33 cellular contexts compared by ENCODE assay signal in genomic region chr13:76846363-76846762, GRCh38. TPM values are rescaled to one million over a fixed set of nuclear protein-coding genes. Genes with fewer than 3 reads are reported as not detected.
DNase-seq lines count a peak whose midpoint lies in the region; ATAC-seq and TF ChIP-seq lines count a peak whose summit lies in the region.
"Had no signal": no experiment of that assay in that cellular context is flagged by ENCODE, and none has a peak within 500 bp of the region (broad histone marks: within the 10 kb centered on the region; RNA-seq: fewer than 3 reads in every experiment).

No MANE protein-coding gene starts in this region.

- ATAC-seq in HG03159 (IDR thresholded peaks at IDR 0.05; ENCODE audit: unreplicated experiment), result no peak
- ATAC-seq: esophagus mucosa, GM12878, left cardiac atrium had no signal

- WGBS in smooth muscle cell (ENCODE audit: low lambda C conversion rate), result 76% methylated on average over 4 of the region's 4 CpGs

- H3K27me3 ChIP-seq in adipocyte (replicated peaks; ENCODE audit: control insufficient read depth, insufficient read depth, low read length) (no peaks in the 10 kb centered on the region), fibroblast of lung (ENCODE audit: control insufficient read depth, insufficient read depth, low read length) (no peaks in the 10 kb centered on the region), smooth muscle cell (ENCODE audit: low read depth) (no peaks in the 10 kb centered on the region)
- H3K27me3 ChIP-seq: BLaER1 treated with 17β-estradiol and CSF1 and Interleukin-3, amounts not matched to agents 10 nM and 100 nM; SJSA1; spleen; transverse colon had no signal

- peak overlapping the region; percentile 45 for H3K4me2 ChIP-seq in fibroblast of lung (ENCODE audit: extremely low read depth, insufficient read depth, low read length)
- H3K4me2 ChIP-seq in smooth muscle cell, result no peak overlapping the region
- H3K4me2 ChIP-seq: BLaER1 treated with 17β-estradiol and CSF1 and Interleukin-3, amounts not matched to agents 10 nM and 100 nM had no signal

- H4K20me1 ChIP-seq in fibroblast of lung (ENCODE audit: control insufficient read depth, extremely low read depth, insufficient read depth, low read length), result no peaks in the 10 kb centered on the region
- no peaks in the 10 kb centered on the region for H4K20me1 ChIP-seq in smooth muscle cell (ENCODE audit: low read depth)
- H4K20me1 ChIP-seq: BLaER1 treated with 17β-estradiol and CSF1 and Interleukin-3, amounts not matched to agents 10 nM and 100 nM had no signal

- H3K9me3 ChIP-seq in adipocyte (ENCODE audit: control insufficient read depth, low read length), result no peaks in the 10 kb centered on the region
- H3K9me3 ChIP-seq in fibroblast of lung (ENCODE audit: control insufficient read depth, insufficient read depth, low read depth, low read length), result no peaks in the 10 kb centered on the region
- H3K9me3 ChIP-seq in smooth muscle cell (replicated peaks; ENCODE audit: low read depth), result no peaks in the 10 kb centered on the region
- H3K9me3 ChIP-seq: HAP-1, SJSA1, spleen, transverse colon had no signal

- no peak overlapping the region for H3K4me3 Mint-ChIP-seq in activated naive CD4-positive, alpha-beta T cell treated with anti-CD3 and anti-CD28 coated beads, Interleukin-2, amount 10 ng/mL, durations not matched to agents 7 days and 5 days
- H3K4me3 Mint-ChIP-seq: activated B cell treated with CpG ODN at 0.5 μM for 24 hours; activated CD4-positive, alpha-beta T cell treated with anti-CD3 and anti-CD28 coated beads, Interleukin-2, amount 10 ng/mL, durations not matched to agents 7 days and 5 days; activated naive CD8-positive, alpha-beta T cell treated with anti-CD3 and anti-CD28 coated beads for 36 hours; dendritic cell treated with granulocyte-macrophage colony-stimulating factor and Interleukin-4, amounts not matched to agents 40 ng/mL and 50 ng/mL, for 4 days; IgD-negative memory B cell had no signal

- TF ChIP-seq CTCF in fibroblast of lung (conservative IDR thresholded peaks at IDR 0.05 in 1 of 2, IDR thresholded peaks at IDR 0.05 in 1 of 2; ENCODE audit: low read depth in 1 of 2, low read length in 2 of 2) (no peak), smooth muscle cell (IDR thresholded peaks at IDR 0.05; ENCODE audit: borderline replicate concordance, insufficient read depth, poor library complexity, severe bottlenecking) (no peak)

- H3K79me2 ChIP-seq in fibroblast of lung (ENCODE audit: control insufficient read depth, insufficient read depth, low read length), result no peaks in the 10 kb centered on the region
- H3K79me2 ChIP-seq in smooth muscle cell (ENCODE audit: low read depth), result no peaks in the 10 kb centered on the region
- H3K79me2 ChIP-seq: parathyroid adenoma had no signal

- CTCF ChIA-PET in activated naive CD4-positive, alpha-beta T cell treated with anti-CD3 and anti-CD28 coated beads, Interleukin-2, amount 10 ng/mL, durations not matched to agents 7 days and 5 days (lab: Charles Lee), result no interaction called here

- no peaks in the 10 kb centered on the region for H3F3A ChIP-seq in smooth muscle cell (ENCODE audit: low read depth)

- DNase-seq in HCEC 1CT (peak; percentile 13), adipocyte (ENCODE audit: low read depth) (no peak), fibroblast of lung (ENCODE audit: low read depth in 2 of 2) (no peak), smooth muscle cell (lab: John Stamatoyannopoulos, UW; ENCODE audit: unreplicated experiment) (no peak), OCI-M1 (lab: John Stamatoyannopoulos, UW) (no peak)
- DNase-seq in stimulated activated CD4-positive, alpha-beta T cell treated with anti-CD3 and anti-CD28 coated beads, Interleukin-15, amount 100 ng/mL, for 24 hours, result no peak
- no peak for DNase-seq in activated naive CD4-positive, alpha-beta T cell treated with anti-CD3 and anti-CD28 coated beads, Interleukin-2, amount 10 ng/mL, durations not matched to agents 7 days and 5 days
- DNase-seq: activated B cell treated with CpG ODN at 0.5 μM for 24 hours; activated CD4-positive, alpha-beta T cell treated with anti-CD3 and anti-CD28 coated beads, Interleukin-2, amount 10 ng/mL, durations not matched to agents 7 days and 5 days; activated effector memory CD4-positive, alpha-beta T cell treated with Interleukin-2 at 50 U/mL for 16 hours; activated naive CD8-positive, alpha-beta T cell treated with anti-CD3 and anti-CD28 coated beads for 36 hours; caudate nucleus; DMS153; hypothalamus; left cardiac atrium; NCI-H1092; NCI-H1694 treated with DMSO at 0.1 percent for 48 hours; NCI-H446 treated with DMSO at 0.1 percent for 48 hours; NCI-H774; retina; RPMI8226; spleen; stimulated activated CD4-positive, alpha-beta T cell treated with anti-CD3 and anti-CD28 coated beads, Interleukin-2, amount 100 ng/mL, for 48 hours; transverse colon had no signal

- H3K4me1 ChIP-seq in adipocyte (ENCODE audit: control insufficient read depth, insufficient read depth, low read length), result peaks cover 26% of the 10 kb centered on the region
- H3K4me1 ChIP-seq in fibroblast of lung (ENCODE audit: control insufficient read depth, extremely low read depth, insufficient read depth, low read length), result peaks cover 3% of the 10 kb centered on the region
- no peaks in the 10 kb centered on the region for H3K4me1 ChIP-seq in smooth muscle cell (ENCODE audit: low read depth)
- H3K4me1 ChIP-seq: HAP-1, parathyroid adenoma, SJSA1 had no signal

- no peaks in the 10 kb centered on the region for H3K27me3 Mint-ChIP-seq in activated naive CD4-positive, alpha-beta T cell treated with anti-CD3 and anti-CD28 coated beads, Interleukin-2, amount 10 ng/mL, durations not matched to agents 7 days and 5 days
- H3K27me3 Mint-ChIP-seq: dendritic cell treated with granulocyte-macrophage colony-stimulating factor and Interleukin-4, amounts not matched to agents 40 ng/mL and 50 ng/mL, for 4 days had no signal

- no peaks in the 10 kb centered on the region for H3K4me1 Mint-ChIP-seq in activated naive CD4-positive, alpha-beta T cell treated with anti-CD3 and anti-CD28 coated beads, Interleukin-2, amount 10 ng/mL, durations not matched to agents 7 days and 5 days
- H3K4me1 Mint-ChIP-seq: activated B cell treated with CpG ODN at 0.5 μM for 24 hours; activated CD4-positive, alpha-beta T cell treated with anti-CD3 and anti-CD28 coated beads, Interleukin-2, amount 10 ng/mL, durations not matched to agents 7 days and 5 days; activated naive CD8-positive, alpha-beta T cell treated with anti-CD3 and anti-CD28 coated beads for 36 hours; IgD-negative memory B cell had no signal

- peak overlapping the region; percentile 54 for H2AFZ ChIP-seq in fibroblast of lung (ENCODE audit: low read length)
- peak overlapping the region; percentile 54 for H2AFZ ChIP-seq in smooth muscle cell (ENCODE audit: low read depth)
- H2AFZ ChIP-seq: parathyroid adenoma had no signal

- no peak overlapping the region for H3K27ac ChIP-seq in fibroblast of lung (ENCODE audit: insufficient read depth, low read length)
- no peak overlapping the region for H3K27ac ChIP-seq in smooth muscle cell (ENCODE audit: low read depth)
- H3K27ac ChIP-seq: BLaER1 treated with 17β-estradiol and CSF1 and Interleukin-3, amounts not matched to agents 10 nM and 100 nM; parathyroid adenoma; SJSA1; spleen; transverse colon had no signal

- H3K9ac ChIP-seq in adipocyte (ENCODE audit: low read length) (peak overlapping the region; percentile 64), fibroblast of lung (ENCODE audit: insufficient read depth, low read length) (no peak overlapping the region), smooth muscle cell (ENCODE audit: low read depth) (no peak overlapping the region)
- H3K9ac ChIP-seq: BLaER1 treated with 17β-estradiol and CSF1 and Interleukin-3, amounts not matched to agents 10 nM and 100 nM; parathyroid adenoma had no signal

- no peak overlapping the region for H3K27ac Mint-ChIP-seq in activated naive CD4-positive, alpha-beta T cell treated with anti-CD3 and anti-CD28 coated beads, Interleukin-2, amount 10 ng/mL, durations not matched to agents 7 days and 5 days
- H3K27ac Mint-ChIP-seq: activated B cell treated with CpG ODN at 0.5 μM for 24 hours; activated CD4-positive, alpha-beta T cell treated with anti-CD3 and anti-CD28 coated beads, Interleukin-2, amount 10 ng/mL, durations not matched to agents 7 days and 5 days; activated naive CD8-positive, alpha-beta T cell treated with anti-CD3 and anti-CD28 coated beads for 36 hours; dendritic cell treated with granulocyte-macrophage colony-stimulating factor and Interleukin-4, amounts not matched to agents 40 ng/mL and 50 ng/mL, for 4 days; IgD-negative memory B cell had no signal

- no peaks in the 10 kb centered on the region for H3K36me3 ChIP-seq in adipocyte (ENCODE audit: control insufficient read depth, insufficient read depth, low read length, severe bottlenecking)
- H3K36me3 ChIP-seq in fibroblast of lung (ENCODE audit: control insufficient read depth, insufficient read depth, low read length), result no peaks in the 10 kb centered on the region
- no peaks in the 10 kb centered on the region for H3K36me3 ChIP-seq in smooth muscle cell (ENCODE audit: low read depth)
- H3K36me3 ChIP-seq: BLaER1 treated with 17β-estradiol and CSF1 and Interleukin-3, amounts not matched to agents 10 nM and 100 nM; HAP-1; SJSA1; spleen; transverse colon had no signal

- H3K4me3 ChIP-seq in adipocyte (ENCODE audit: low read length) (peak overlapping the region; percentile 55), fibroblast of lung (replicated peaks in 1 of 4; ENCODE audit: control extremely low read depth in 1 of 4, insufficient read depth in 1 of 4, low read depth in 3 of 4, low read length in 4 of 4) (no peak overlapping the region), smooth muscle cell (no peak overlapping the region)
- H3K4me3 ChIP-seq: BLaER1 treated with 17β-estradiol and CSF1 and Interleukin-3, amounts not matched to agents 10 nM and 100 nM; GM12878; HAP-1; SJSA1; spleen; transverse colon had no signal

- H3K36me3 Mint-ChIP-seq in activated naive CD4-positive, alpha-beta T cell treated with anti-CD3 and anti-CD28 coated beads, Interleukin-2, amount 10 ng/mL, durations not matched to agents 7 days and 5 days, result no peaks in the 10 kb centered on the region
- H3K36me3 Mint-ChIP-seq: activated naive CD8-positive, alpha-beta T cell treated with anti-CD3 and anti-CD28 coated beads for 36 hours; IgD-negative memory B cell had no signal

- peaks cover 2% of the 10 kb centered on the region for H3K9me3 Mint-ChIP-seq in activated naive CD4-positive, alpha-beta T cell treated with anti-CD3 and anti-CD28 coated beads, Interleukin-2, amount 10 ng/mL, durations not matched to agents 7 days and 5 days
- H3K9me3 Mint-ChIP-seq: activated B cell treated with CpG ODN at 0.5 μM for 24 hours; activated CD4-positive, alpha-beta T cell treated with anti-CD3 and anti-CD28 coated beads, Interleukin-2, amount 10 ng/mL, durations not matched to agents 7 days and 5 days; activated naive CD8-positive, alpha-beta T cell treated with anti-CD3 and anti-CD28 coated beads for 36 hours had no signal

RNA-seq across cellular contexts. Expression of gene KCTD12, which starts 39.8 kb away (rescaled TPM):
- total RNA-seq in fibroblast of lung (35.3 and 36.5 TPM in 2 replicates), smooth muscle cell (311 and 363 TPM in 2 replicates)
- polyA plus RNA-seq in fibroblast of lung (9.9 and 48.2 TPM in 2 replicates), smooth muscle cell (42.5 and 48.5 TPM in 2 replicates)
- polyA plus RNA-seq in fibroblast of lung (2012), result 11.5 and 50.8 TPM in 2 replicates
- polyA minus RNA-seq in fibroblast of lung (ENCODE audit: low replicate concordance), result 6.5 and 55.8 TPM in 2 replicates
